ENCODE assay signal across 23 cellular contexts in genomic region chr22:41725510-41726110, GRCh38. TPM values are rescaled to one million over a fixed set of nuclear protein-coding genes. Genes with fewer than 3 reads are reported as not detected.
A peak's percentile ranks its signal among the peaks of the same experiment; 100 is the strongest.
DNase-seq lines count a peak whose midpoint lies in the region; ATAC-seq, FAIRE-seq and TF ChIP-seq lines count a peak whose summit lies in the region.
"Had no signal": no experiment of that assay in that cellular context is flagged by ENCODE, and none has a peak within 500 bp of the region (broad histone marks: within the 10 kb centered on the region; RNA-seq: fewer than 3 reads in every experiment).

No MANE protein-coding gene starts in this region.

- H3F3A ChIP-seq in PC-9 (ENCODE audit: insufficient read depth, low read depth), result peaks cover 25% of the 10 kb centered on the region

- H3K27ac Mint-ChIP-seq in activated CD8-positive, alpha-beta T cell treated with anti-CD3 and anti-CD28 coated beads for 36 hours, result no peak overlapping the region
- no peak overlapping the region for H3K27ac Mint-ChIP-seq in stimulated activated naive B cell treated with anti-CD40 and anti-IgM and Interleukin-4, amounts not matched to agents 10 μg/mL and 1 μg/mL and 100 μg/mL, for 72 hours
- H3K27ac Mint-ChIP-seq in naive thymus-derived CD4-positive, alpha-beta T cell, result peak overlapping the region in 2 of 9 donors; percentile 46 to 59
- H3K27ac Mint-ChIP-seq: activated naive CD8-positive, alpha-beta T cell treated with anti-CD3 and anti-CD28 coated beads for 36 hours; CD4-positive, alpha-beta memory T cell; natural killer cell; type B pancreatic cell had no signal

- CTCF ChIA-PET in PC-9 (lab: Charles Lee), result interaction anchor here (0.9 to 1.1 kb wide), 2 partner anchors 15 to 28 kb away, joined by 3 to 7 read pairs; no protein-coding TSS in a partner anchor
- CTCF ChIA-PET in activated CD8-positive, alpha-beta T cell treated with anti-CD3 and anti-CD28 coated beads for 36 hours (lab: Charles Lee), result interaction anchor here (1.9 kb wide), 1 partner anchor 28 kb away, joined by 5 read pairs; no protein-coding TSS in a partner anchor
- CTCF ChIA-PET in naive thymus-derived CD4-positive, alpha-beta T cell (lab: Charles Lee), result interaction anchor here (0.7 to 1.8 kb wide), 2 partner anchors 28 to 37 kb away, joined by 3 to 5 read pairs; no protein-coding TSS in a partner anchor

- peak overlapping the region; percentile 18 for H3K4me2 ChIP-seq in PC-9

- no peak overlapping the region for H3K4me3 Mint-ChIP-seq in activated CD8-positive, alpha-beta T cell treated with anti-CD3 and anti-CD28 coated beads for 36 hours
- H3K4me3 Mint-ChIP-seq in stimulated activated naive B cell treated with anti-CD40 and anti-IgM and Interleukin-4, amounts not matched to agents 10 μg/mL and 1 μg/mL and 100 μg/mL, for 72 hours, result no peak overlapping the region
- H3K4me3 Mint-ChIP-seq in naive thymus-derived CD4-positive, alpha-beta T cell, result no peak overlapping the region
- H3K4me3 Mint-ChIP-seq: activated naive CD8-positive, alpha-beta T cell treated with anti-CD3 and anti-CD28 coated beads for 36 hours; CD4-positive, alpha-beta memory T cell; natural killer cell; type B pancreatic cell had no signal

- no peaks in the 10 kb centered on the region for H4K20me1 ChIP-seq in PC-9 (ENCODE audit: insufficient read depth)

- no peaks in the 10 kb centered on the region for H3K9me3 Mint-ChIP-seq in activated CD8-positive, alpha-beta T cell treated with anti-CD3 and anti-CD28 coated beads for 36 hours
- no peaks in the 10 kb centered on the region for H3K9me3 Mint-ChIP-seq in stimulated activated naive B cell treated with anti-CD40 and anti-IgM and Interleukin-4, amounts not matched to agents 10 μg/mL and 1 μg/mL and 100 μg/mL, for 72 hours
- H3K9me3 Mint-ChIP-seq in naive thymus-derived CD4-positive, alpha-beta T cell, result no peaks in the 10 kb centered on the region
- H3K9me3 Mint-ChIP-seq: activated naive CD8-positive, alpha-beta T cell treated with anti-CD3 and anti-CD28 coated beads for 36 hours; CD4-positive, alpha-beta memory T cell; natural killer cell; type B pancreatic cell had no signal

- H3K79me2 ChIP-seq in PC-9 (ENCODE audit: low read depth), result no peaks in the 10 kb centered on the region

- intact Hi-C loops in PC-9 (cut with micrococcal nuclease; ENCODE audit: unreplicated experiment), result no loop called here
- intact Hi-C loops in activated CD8-positive, alpha-beta T cell treated with anti-CD3 and anti-CD28 coated beads for 36 hours (cut with micrococcal nuclease), result no loop called here
- intact Hi-C loops in naive thymus-derived CD4-positive, alpha-beta T cell (cut with micrococcal nuclease), result no loop called here

- no TSS peak for BruUV-seq in PC-9 (replicated peaks; lab: Mats Ljungman, UMichigan)

- H3K27ac ChIP-seq in PC-9, result no peak overlapping the region
- H3K27ac ChIP-seq in naive thymus-derived CD4-positive, alpha-beta T cell (ENCODE audit: low read depth, low read length), result no peak overlapping the region
- H3K27ac ChIP-seq: epithelial cell of prostate, psoas muscle, SK-N-MC had no signal

- no peaks in the 10 kb centered on the region for H3K9me2 ChIP-seq in PC-9 (ENCODE audit: insufficient read depth)

- H3K4me1 Mint-ChIP-seq in activated CD8-positive, alpha-beta T cell treated with anti-CD3 and anti-CD28 coated beads for 36 hours (ENCODE audit: low read depth), result no peaks in the 10 kb centered on the region
- no peaks in the 10 kb centered on the region for H3K4me1 Mint-ChIP-seq in stimulated activated naive B cell treated with anti-CD40 and anti-IgM and Interleukin-4, amounts not matched to agents 10 μg/mL and 1 μg/mL and 100 μg/mL, for 72 hours
- H3K4me1 Mint-ChIP-seq in naive thymus-derived CD4-positive, alpha-beta T cell, result no peaks in the 10 kb centered on the region
- H3K4me1 Mint-ChIP-seq: activated naive CD8-positive, alpha-beta T cell treated with anti-CD3 and anti-CD28 coated beads for 36 hours; CD4-positive, alpha-beta memory T cell; natural killer cell had no signal

- FAIRE-seq in bronchial epithelial cell (lab: Jason Lieb, UNC), result no peak
- FAIRE-seq: TTC549 had no signal

- H3K4me3 ChIP-seq in PC-9, result no peak overlapping the region
- no peak overlapping the region for H3K4me3 ChIP-seq in bronchial epithelial cell (ENCODE audit: low read depth, low read length)
- no peak overlapping the region for H3K4me3 ChIP-seq in naive thymus-derived CD4-positive, alpha-beta T cell (ENCODE audit: low read length)
- H3K4me3 ChIP-seq: psoas muscle, SK-N-MC had no signal

- H3K27me3 Mint-ChIP-seq in activated CD8-positive, alpha-beta T cell treated with anti-CD3 and anti-CD28 coated beads for 36 hours, result no peaks in the 10 kb centered on the region
- peaks cover 0 to 3% of the 10 kb centered on the region in 2 donors for H3K27me3 Mint-ChIP-seq in stimulated activated naive B cell treated with anti-CD40 and anti-IgM and Interleukin-4, amounts not matched to agents 10 μg/mL and 1 μg/mL and 100 μg/mL, for 72 hours
- H3K27me3 Mint-ChIP-seq in naive thymus-derived CD4-positive, alpha-beta T cell, result peaks cover 0 to 15% (median 0%) of the 10 kb centered on the region in 5 donors
- H3K27me3 Mint-ChIP-seq: CD4-positive, alpha-beta memory T cell; type B pancreatic cell had no signal

- no peaks in the 10 kb centered on the region for H3K36me3 ChIP-seq in PC-9 (ENCODE audit: low read depth)
- H3K36me3 ChIP-seq in bronchial epithelial cell (ENCODE audit: control insufficient read depth, insufficient read depth, low read length), result no peaks in the 10 kb centered on the region
- no peaks in the 10 kb centered on the region for H3K36me3 ChIP-seq in naive thymus-derived CD4-positive, alpha-beta T cell (ENCODE audit: control insufficient read depth in 2 of 3, insufficient read depth in 3 of 3, low read length in 3 of 3)

- no peaks in the 10 kb centered on the region for H3K36me3 Mint-ChIP-seq in activated CD8-positive, alpha-beta T cell treated with anti-CD3 and anti-CD28 coated beads for 36 hours (ENCODE audit: low read depth)
- no peaks in the 10 kb centered on the region for H3K36me3 Mint-ChIP-seq in stimulated activated naive B cell treated with anti-CD40 and anti-IgM and Interleukin-4, amounts not matched to agents 10 μg/mL and 1 μg/mL and 100 μg/mL, for 72 hours
- H3K36me3 Mint-ChIP-seq in naive thymus-derived CD4-positive, alpha-beta T cell, result no peaks in the 10 kb centered on the region
- H3K36me3 Mint-ChIP-seq: activated naive CD8-positive, alpha-beta T cell treated with anti-CD3 and anti-CD28 coated beads for 36 hours; CD4-positive, alpha-beta memory T cell; natural killer cell; type B pancreatic cell had no signal

- peaks cover 17% of the 10 kb centered on the region for H3K4me1 ChIP-seq in PC-9 (replicated peaks; ENCODE audit: insufficient read depth)
- no peaks in the 10 kb centered on the region for H3K4me1 ChIP-seq in naive thymus-derived CD4-positive, alpha-beta T cell (ENCODE audit: control insufficient read depth in 2 of 2, insufficient read depth in 2 of 2, low read length in 2 of 2)
- H3K4me1 ChIP-seq: psoas muscle had no signal

- POLR2A ChIA-PET in PC-9 (lab: Charles Lee; ENCODE audit: unreplicated experiment), result no interaction called here
- POLR2A ChIA-PET in activated CD8-positive, alpha-beta T cell treated with anti-CD3 and anti-CD28 coated beads for 36 hours (lab: Charles Lee), result no interaction called here
- POLR2A ChIA-PET in naive thymus-derived CD4-positive, alpha-beta T cell (lab: Charles Lee), result interaction anchor here (0.6 kb wide), 1 partner anchor 132 kb away, joined by 4 read pairs; no protein-coding TSS in a partner anchor

- peak; percentile 25 for DNase-seq in activated effector memory CD4-positive, alpha-beta T cell treated with anti-CD3 and anti-CD28 coated beads, Interleukin-2, amount 50 U/mL, for 16 hours
- DNase-seq in activated effector memory CD4-positive, alpha-beta T cell treated with Interleukin-2 at 50 U/mL for 16 hours, result no peak
- DNase-seq in PC-9 (peak; percentile 72 to 89), bronchial epithelial cell (ENCODE audit: low read depth) (peak; percentile 13), NCI-H524 treated with DMSO at 0.1 percent for 48 hours (lab: John Stamatoyannopoulos, UW) (no peak)
- no peak for DNase-seq in activated CD8-positive, alpha-beta T cell treated with anti-CD3 and anti-CD28 coated beads for 36 hours
- DNase-seq in stimulated activated naive B cell treated with anti-CD40 and anti-IgM and Interleukin-4, amounts not matched to agents 10 μg/mL and 1 μg/mL and 100 μg/mL, for 72 hours, result no peak
- DNase-seq in naive thymus-derived CD4-positive, alpha-beta T cell, result no peak
- DNase-seq: ACHN; activated naive CD8-positive, alpha-beta T cell treated with anti-CD3 and anti-CD28 coated beads for 36 hours; activated T-cell treated with anti-CD3 and anti-CD28 coated beads, Interleukin-2, amount 50 U/mL, for 48 hours; CD4-positive, alpha-beta memory T cell; dermis blood vessel endothelial cell; natural killer cell; NCI-H2029; NCI-H510A treated with DMSO at 0.1 percent for 48 hours; psoas muscle; stimulated activated CD4-positive, alpha-beta T cell treated with anti-CD3 and anti-CD28 coated beads, Interleukin-12 subunit alpha, Interleukin-12 subunit beta, amount 100 ng/mL, for 4 hours; stimulated activated naive CD4-positive, alpha-beta T cell treated with Interleukin-2 at 50 U/mL for 16 hours had no signal

- no peak overlapping the region for H2AFZ ChIP-seq in PC-9

- H3K27me3 ChIP-seq in PC-9 (ENCODE audit: insufficient read depth, low read depth) (no peaks in the 10 kb centered on the region), bronchial epithelial cell (ENCODE audit: control insufficient read depth, insufficient read depth, low read length) (no peaks in the 10 kb centered on the region)
- no peaks in the 10 kb centered on the region for H3K27me3 ChIP-seq in naive thymus-derived CD4-positive, alpha-beta T cell (ENCODE audit: control insufficient read depth in 2 of 2, insufficient read depth in 2 of 2, low read length in 2 of 2)

- H3K9me3 ChIP-seq in PC-9 (ENCODE audit: insufficient read depth, low read depth), result no peaks in the 10 kb centered on the region
- H3K9me3 ChIP-seq in naive thymus-derived CD4-positive, alpha-beta T cell (ENCODE audit: control insufficient read depth in 2 of 3, low read length in 3 of 3), result no peaks in the 10 kb centered on the region
- H3K9me3 ChIP-seq: psoas muscle had no signal

- no peak for TF ChIP-seq CTCF in PC-9 (conservative IDR thresholded peaks at IDR 0.05)
- TF ChIP-seq CTCF in bronchial epithelial cell (IDR thresholded peaks at IDR 0.05; ENCODE audit: insufficient read depth, low read length, severe bottlenecking), result no peak
- TF ChIP-seq CTCF in activated CD8-positive, alpha-beta T cell treated with anti-CD3 and anti-CD28 coated beads for 36 hours (IDR thresholded peaks at IDR 0.05), result no peak

- ATAC-seq in activated CD8-positive, alpha-beta T cell treated with anti-CD3 and anti-CD28 coated beads for 36 hours, result no peak
- no peak for ATAC-seq in stimulated activated naive B cell treated with anti-CD40 and anti-IgM and Interleukin-4, amounts not matched to agents 10 μg/mL and 1 μg/mL and 100 μg/mL, for 72 hours (replicated peaks)
- no peak for ATAC-seq in naive thymus-derived CD4-positive, alpha-beta T cell
- ATAC-seq: natural killer cell, psoas muscle had no signal

RNA-seq across cellular contexts. Expression of gene MEI1, which starts 26.3 kb away (rescaled TPM):
- total RNA-seq in PC-9 (2021), result 0.55 and 0.61 TPM in 2 replicates
- total RNA-seq in bronchial epithelial cell, result 0.13 TPM in 1 of 2 replicates, not detected in the other
- 10 to 100 TPM; 27.7 to 28.4 TPM for total RNA-seq in activated CD8-positive, alpha-beta T cell treated with anti-CD3 and anti-CD28 coated beads for 36 hours
- total RNA-seq in naive thymus-derived CD4-positive, alpha-beta T cell, result 10 to 100 TPM; 40.4 to 69.0 (median 61.4) TPM
- polyA plus RNA-seq in naive thymus-derived CD4-positive, alpha-beta T cell, result 100 to 1,000 TPM; 105 to 112 TPM

RNA-seq across cellular contexts. Expression of gene SNU13, which starts 36.9 kb away (rescaled TPM):
- total RNA-seq in PC-9 (2021), result 197 and 229 TPM in 2 replicates
- 81.5 and 95.6 TPM in 2 replicates for total RNA-seq in bronchial epithelial cell
- total RNA-seq in activated CD8-positive, alpha-beta T cell treated with anti-CD3 and anti-CD28 coated beads for 36 hours, result 100 to 1,000 TPM; 275 to 299 TPM
- total RNA-seq in naive thymus-derived CD4-positive, alpha-beta T cell, result 100 to 1,000 TPM; 117 to 180 (median 122) TPM
- polyA plus RNA-seq in naive thymus-derived CD4-positive, alpha-beta T cell, result 100 to 1,000 TPM; 283 to 295 TPM

Comparison
In these comparisons a context has a peak if more than half of its experiments do, and no peak if none do; other contexts are left out.
1. DNase-seq: peak in activated effector memory CD4-positive, alpha-beta T cell treated with anti-CD3 and anti-CD28 coated beads, Interleukin-2, amount 50 U/mL, for 16 hours (single experiment), PC-9 (2 of 2) and bronchial epithelial cell (single experiment); none in activated effector memory CD4-positive, alpha-beta T cell treated with Interleukin-2 at 50 U/mL for 16 hours (single experiment), activated CD8-positive, alpha-beta T cell treated with anti-CD3 and anti-CD28 coated beads for 36 hours (single experiment), stimulated activated naive B cell treated with anti-CD40 and anti-IgM and Interleukin-4, amounts not matched to agents 10 μg/mL and 1 μg/mL and 100 μg/mL, for 72 hours (single experiment), naive thymus-derived CD4-positive, alpha-beta T cell (0 of 9) and NCI-H524 treated with DMSO at 0.1 percent for 48 hours (single experiment).
2. RNA of gene MEI1, which starts 26.3 kb away (total RNA-seq): 40.4 to 69.0 TPM in naive thymus-derived CD4-positive, alpha-beta T cell and 27.7 to 28.4 TPM in activated CD8-positive, alpha-beta T cell treated with anti-CD3 and anti-CD28 coated beads for 36 hours; 0.55 to 0.61 TPM in PC-9 and 0.13 TPM in bronchial epithelial cell; every median in the first group is over 10 times any median in the second.